1 cellular context compared by ENCODE assay signal in genomic region chr6:45543298-45544235, GRCh38.
TF ChIP-seq lines count a peak whose summit lies in the region.

No MANE protein-coding gene starts in this region.

TF ChIP-seq in SK-N-SH treated with all-trans-retinoic acid at 6 μM for 48 hours, 23 proteins besides CTCF, POLR2A, EP300 and RAD21 (continued from another document):
- TF ChIP-seq PPARA (CRISPR knock-in tag; IDR thresholded peaks at IDR 0.05; ENCODE audit: borderline replicate concordance) (no peak), TOX (CRISPR knock-in tag; IDR thresholded peaks at IDR 0.05; ENCODE audit: borderline replicate concordance) (no peak), ZFP30 (CRISPR knock-in tag; IDR thresholded peaks at IDR 0.05) (no peak), CREB5 (CRISPR knock-in tag; IDR thresholded peaks at IDR 0.05; ENCODE audit: low read depth) (no peak), ZNF565 (CRISPR knock-in tag; conservative IDR thresholded peaks at IDR 0.05; ENCODE audit: low read depth) (no peak), CSDC2 (CRISPR knock-in tag; IDR thresholded peaks at IDR 0.05) (no peak), CSRNP3 (CRISPR knock-in tag; IDR thresholded peaks at IDR 0.05) (no peak), ESRRG (CRISPR knock-in tag; IDR thresholded peaks at IDR 0.05) (no peak), ISL1 (CRISPR knock-in tag; IDR thresholded peaks at IDR 0.05) (no peak), TSHZ2 (CRISPR knock-in tag; IDR thresholded peaks at IDR 0.05) (no peak)
